In the genomic region with DNA sequence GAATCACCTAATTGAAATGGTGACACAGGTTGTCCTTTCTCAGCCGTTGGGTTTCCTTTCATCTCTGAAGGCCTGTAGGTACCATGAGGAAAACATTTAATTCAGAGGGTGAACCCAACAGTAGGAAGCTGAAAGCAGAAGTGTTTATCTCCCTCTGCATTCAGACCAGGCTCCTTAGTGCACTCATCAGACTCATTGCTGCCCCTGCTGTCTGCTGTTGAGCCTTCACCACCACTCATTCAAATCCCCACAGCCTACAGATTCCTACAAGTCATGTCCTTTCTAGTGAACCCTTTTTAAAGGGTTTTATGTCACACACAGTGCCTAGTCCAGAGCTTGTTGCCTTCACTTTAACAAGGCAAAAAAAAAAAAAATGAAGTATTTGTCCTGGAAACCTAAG, we compare ENCODE assay signal across 9 cellular contexts. TPM values are rescaled to one million over a fixed set of nuclear protein-coding genes. Genes with fewer than 3 reads are reported as not detected.
DNase-seq lines count a peak whose midpoint lies in the region; ATAC-seq and TF ChIP-seq lines count a peak whose summit lies in the region.
"Had no signal": no experiment of that assay in that cellular context is flagged by ENCODE, and none has a peak within 500 bp of the region (broad histone marks: within the 10 kb centered on the region; RNA-seq: fewer than 3 reads in every experiment).

No MANE protein-coding gene starts in this region.

- no peaks in the 10 kb centered on the region for H3K27me3 Mint-ChIP-seq in activated T-helper 17 cell treated with anti-CD3 and anti-CD28 coated beads, Interleukin-2, amount 50 U/mL, for 72 hours

- peaks cover 80% of the 10 kb centered on the region for H3K36me3 Mint-ChIP-seq in activated T-helper 17 cell treated with anti-CD3 and anti-CD28 coated beads, Interleukin-2, amount 50 U/mL, for 72 hours (ENCODE audit: low read depth)

- peak overlapping the region; percentile 53 for H3K27ac Mint-ChIP-seq in activated T-helper 17 cell treated with anti-CD3 and anti-CD28 coated beads, Interleukin-2, amount 50 U/mL, for 72 hours

- H3K4me3 ChIP-seq in GM12865 (ENCODE audit: low read depth, low read length) (no peak overlapping the region), HFF-Myc (replicated peaks; ENCODE audit: low read depth, low read length) (no peak overlapping the region)

- peak overlapping the region; percentile 29 for H3K4me3 Mint-ChIP-seq in activated T-helper 17 cell treated with anti-CD3 and anti-CD28 coated beads, Interleukin-2, amount 50 U/mL, for 72 hours

- ATAC-seq in activated T-helper 17 cell treated with anti-CD3 and anti-CD28 coated beads, Interleukin-2, amount 50 U/mL, for 72 hours (replicated peaks), result peak; percentile 84
- no peak for ATAC-seq in omental fat pad (ENCODE audit: low FRiP score)

- DNase-seq in AG08395 (ENCODE audit: low spot score), result peak; percentile 58
- peak; percentile 55 for DNase-seq in GM12865 (ENCODE audit: low read depth)
- DNase-seq in HFF-Myc (ENCODE audit: extremely low read depth, low read depth), result no peak
- DNase-seq in M059J (ENCODE audit: low read depth), result peak; percentile 21
- DNase-seq in left kidney (ENCODE audit: low read depth, low spot score), result peak; percentile 65
- DNase-seq in omental fat pad (ENCODE audit: low spot score), result no peak
- DNase-seq in NCI-H1436 treated with DMSO at 0.1 percent for 48 hours (lab: John Stamatoyannopoulos, UW), result no peak
- DNase-seq: left cardiac atrium had no signal

- peaks cover 9% of the 10 kb centered on the region for H3K4me1 Mint-ChIP-seq in activated T-helper 17 cell treated with anti-CD3 and anti-CD28 coated beads, Interleukin-2, amount 50 U/mL, for 72 hours

- TF ChIP-seq CTCF in GM12865 (IDR thresholded peaks at IDR 0.05; ENCODE audit: insufficient read depth, low read depth, low read length, missing control alignments) (peak; percentile 53), HFF-Myc (IDR thresholded peaks at IDR 0.05; ENCODE audit: low read depth, low read length, missing control alignments) (peak; percentile 52), omental fat pad (IDR thresholded peaks at IDR 0.05) (no peak)

- H3K9me3 Mint-ChIP-seq in activated T-helper 17 cell treated with anti-CD3 and anti-CD28 coated beads, Interleukin-2, amount 50 U/mL, for 72 hours, result no peaks in the 10 kb centered on the region

RNA-seq across cellular contexts. Expression of gene WDR48, which starts 13.4 kb away (rescaled TPM):
- total RNA-seq in M059J (2014; rRNA removed; shearing (Covaris generic)), result 11.4 and 20.0 TPM in 2 replicates
- total RNA-seq in activated T-helper 17 cell treated with anti-CD3 and anti-CD28 coated beads, Interleukin-2, amount 50 U/mL, for 72 hours, result 10 to 100 TPM; 56.6 to 81.1 TPM
- total RNA-seq in omental fat pad, result 10 to 100 TPM; 16.7 to 37.2 (median 22.7) TPM

RNA-seq across cellular contexts. Expression of gene SCN11A, which starts 13.5 kb away (rescaled TPM):
- total RNA-seq in M059J (2014; rRNA removed; shearing (Covaris generic)), result not detected in 2 replicates
- under 1 TPM; 0.21 to 0.22 TPM for total RNA-seq in activated T-helper 17 cell treated with anti-CD3 and anti-CD28 coated beads, Interleukin-2, amount 50 U/mL, for 72 hours
- under 1 TPM; 0.31 to 0.63 (median 0.46) TPM for total RNA-seq in omental fat pad
- total RNA-seq: left cardiac atrium had no signal

RNA-seq across cellular contexts. Expression of gene GORASP1, which starts 42.2 kb away (rescaled TPM):
- 18.7 and 34.8 TPM in 2 replicates for total RNA-seq in M059J (2014; rRNA removed; shearing (Covaris generic))
- 10 to 100 TPM; 21.2 to 24.2 TPM for total RNA-seq in activated T-helper 17 cell treated with anti-CD3 and anti-CD28 coated beads, Interleukin-2, amount 50 U/mL, for 72 hours
- total RNA-seq in omental fat pad, result 10 to 100 TPM; 38.7 to 56.4 (median 51.0) TPM

RNA-seq across cellular contexts. Expression of gene TTC21A, which starts 42.3 kb away (rescaled TPM):
- 0.10 and 1.4 TPM in 2 replicates for total RNA-seq in M059J (2014; rRNA removed; shearing (Covaris generic))
- 1 to 10 TPM; 2.7 to 4.7 TPM for total RNA-seq in activated T-helper 17 cell treated with anti-CD3 and anti-CD28 coated beads, Interleukin-2, amount 50 U/mL, for 72 hours
- total RNA-seq in omental fat pad, result 1 to 10 TPM; 2.6 to 9.9 (median 2.9) TPM

Comparison
In these comparisons a context has a peak if more than half of its experiments do, and no peak if none do; other contexts are left out.
1. DNase-seq: peak in AG08395 (single experiment), GM12865 (single experiment), M059J (single experiment) and left kidney (single experiment); none in HFF-Myc (single experiment), omental fat pad (single experiment) and NCI-H1436 treated with DMSO at 0.1 percent for 48 hours (single experiment).
2. CTCF ChIP-seq: peak in GM12865 (single experiment) and HFF-Myc (single experiment); none in omental fat pad (0 of 3).